10 cellular contexts compared by ENCODE assay signal in the genomic region with DNA sequence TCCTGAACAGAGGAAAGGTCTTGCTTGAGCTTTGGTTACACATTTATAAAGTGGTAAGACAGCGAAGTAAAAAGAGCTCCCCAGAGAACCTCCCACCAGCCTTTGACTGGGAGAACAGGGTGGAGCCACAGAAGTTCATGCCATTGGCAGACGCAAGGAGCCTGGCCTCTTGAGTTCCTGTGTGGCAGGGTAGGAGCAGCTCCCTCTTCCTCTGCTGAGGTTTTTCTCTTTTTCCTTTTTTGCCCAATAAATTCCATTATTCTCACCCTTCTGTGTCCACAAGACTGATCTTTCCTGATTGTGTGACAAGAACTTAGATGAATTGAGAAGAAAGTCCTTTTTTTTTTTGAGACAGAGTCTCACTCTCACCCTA. TPM values are rescaled to one million over a fixed set of nuclear protein-coding genes. Genes with fewer than 3 reads are reported as not detected.
DNase-seq lines count a peak whose midpoint lies in the region; ATAC-seq, FAIRE-seq and TF ChIP-seq lines count a peak whose summit lies in the region.
"Had no signal": no experiment of that assay in that cellular context is flagged by ENCODE, and none has a peak within 500 bp of the region (broad histone marks: within the 10 kb centered on the region; RNA-seq: fewer than 3 reads in every experiment).

No MANE protein-coding gene starts in this region.

- no peaks in the 10 kb centered on the region for H4K20me1 ChIP-seq in astrocyte (ENCODE audit: insufficient read depth, low read length)

- H3K36me3 ChIP-seq in CD8-positive, alpha-beta memory T cell (ENCODE audit: insufficient read depth, low read length), result peaks cover 12% of the 10 kb centered on the region
- H3K36me3 ChIP-seq in astrocyte (ENCODE audit: insufficient read depth, low read length) (no peaks in the 10 kb centered on the region), spleen (peaks cover 0 to 28% (median 4%) of the 10 kb centered on the region in 6 donors)

- FAIRE-seq in astrocyte (lab: Jason Lieb, UNC), result no peak

- peak overlapping the region; percentile 2 for H3K4me2 ChIP-seq in astrocyte (ENCODE audit: low read length)

- intact Hi-C loops in spleen (cut with DNase I; ENCODE audit: low total_unique reads), result no loop called here

- H3K27ac Mint-ChIP-seq in CD8-positive, alpha-beta memory T cell, result peak overlapping the region; percentile 80 to 95 (median 92)
- peak overlapping the region; percentile 67 for H3K27ac Mint-ChIP-seq in astrocyte (ENCODE audit: unreplicated experiment)

- H3K9me3 Mint-ChIP-seq in CD8-positive, alpha-beta memory T cell, result peaks cover 0 to 30% (median 18%) of the 10 kb centered on the region in 5 donors
- H3K9me3 Mint-ChIP-seq in astrocyte (ENCODE audit: unreplicated experiment), result peaks cover 21% of the 10 kb centered on the region

- no peak overlapping the region for H3K9ac ChIP-seq in astrocyte (ENCODE audit: low read length)

- no peak for ATAC-seq in GM18498 (IDR thresholded peaks at IDR 0.05; ENCODE audit: unreplicated experiment)

- H3K4me1 ChIP-seq in CD8-positive, alpha-beta memory T cell (ENCODE audit: insufficient read depth, low read length), result peaks cover 67% of the 10 kb centered on the region
- H3K4me1 ChIP-seq in astrocyte (ENCODE audit: insufficient read depth, low read length) (peaks cover 7% of the 10 kb centered on the region), spleen (peaks cover 3 to 43% (median 15%) of the 10 kb centered on the region in 6 donors)

- H3K9me3 ChIP-seq in CD8-positive, alpha-beta memory T cell (ENCODE audit: low read length), result no peaks in the 10 kb centered on the region
- no peaks in the 10 kb centered on the region for H3K9me3 ChIP-seq in astrocyte (ENCODE audit: insufficient read depth, low read depth, low read length)
- peaks cover 5 to 61% (median 39%) of the 10 kb centered on the region in 8 donors for H3K9me3 ChIP-seq in spleen

- peak overlapping the region; percentile 43 for H3K4me3 ChIP-seq in CD8-positive, alpha-beta memory T cell (ENCODE audit: low read length)
- H3K4me3 ChIP-seq in astrocyte (ENCODE audit: insufficient read depth, low read depth, low read length) (no peak overlapping the region), spleen (no peak overlapping the region)

- H3K27ac ChIP-seq in CD8-positive, alpha-beta memory T cell (ENCODE audit: low read depth, low read length), result peak overlapping the region; percentile 51
- H3K27ac ChIP-seq in astrocyte (ENCODE audit: low read depth, low read length), result no peak overlapping the region
- H3K27ac ChIP-seq in spleen, result peak overlapping the region in 6 of 8 donors; percentile 7 to 75 (median 46)

- peak; percentile 23 to 66 (median 42) for DNase-seq in CD8-positive, alpha-beta memory T cell
- peak; percentile 79 for DNase-seq in activated CD4-positive, alpha-beta T cell treated with anti-CD3 and anti-CD28 coated beads for 48 hours
- no peak for DNase-seq in astrocyte (ENCODE audit: low read depth)
- DNase-seq in spleen, result no peak
- no peak for DNase-seq in retina
- DNase-seq in NOMO-1 treated with DMSO at 0.1 percent for 48 hours (lab: John Stamatoyannopoulos, UW; ENCODE audit: unreplicated experiment), result no peak
- no peak for DNase-seq in NCI-H2081 (lab: John Stamatoyannopoulos, UW)
- DNase-seq: C1 segment of cervical spinal cord, NCI-H187 treated with DMSO at 0.1 percent for 48 hours had no signal

- CTCF ChIA-PET in CD8-positive, alpha-beta memory T cell (lab: Charles Lee), result interaction anchor here (0.7 to 1.5 kb wide), 7 partner anchors 10 to 97 kb away, joined by 3 to 8 read pairs (median 3); no protein-coding TSS in a partner anchor

- peaks cover 10% of the 10 kb centered on the region for H3K79me2 ChIP-seq in astrocyte (ENCODE audit: insufficient read depth, low read length)

- H3K4me3 Mint-ChIP-seq in CD8-positive, alpha-beta memory T cell, result peak overlapping the region; percentile 51 to 79 (median 59)
- H3K4me3 Mint-ChIP-seq in astrocyte (ENCODE audit: unreplicated experiment), result peak overlapping the region; percentile 51

- TF ChIP-seq CTCF in astrocyte (IDR thresholded peaks at IDR 0.05; ENCODE audit: insufficient read depth, low read depth, low read length) (no peak), spleen (IDR thresholded peaks at IDR 0.05 in 8 of 11, conservative IDR thresholded peaks at IDR 0.05 in 3 of 11) (no peak)

- no peaks in the 10 kb centered on the region for H3K27me3 ChIP-seq in CD8-positive, alpha-beta memory T cell (ENCODE audit: insufficient read depth, low read length, poor library complexity, severe bottlenecking)
- no peaks in the 10 kb centered on the region for H3K27me3 ChIP-seq in astrocyte (ENCODE audit: insufficient read depth, low read length)
- H3K27me3 ChIP-seq in spleen (replicated peaks in 1 of 7), result no peaks in the 10 kb centered on the region

- WGBS in spleen, 5 donors, result 37 to 72% (median 54%) methylated on average over 2 of the region's 2 CpGs

- peaks cover 18 to 42% (median 39%) of the 10 kb centered on the region in 3 donors for H3K36me3 Mint-ChIP-seq in CD8-positive, alpha-beta memory T cell
- peaks cover 35% of the 10 kb centered on the region for H3K36me3 Mint-ChIP-seq in astrocyte (ENCODE audit: low read depth, unreplicated experiment)

- POLR2A ChIA-PET in CD8-positive, alpha-beta memory T cell (lab: Charles Lee), result interaction anchor here (0.9 kb wide), 1 partner anchor 131 kb away, joined by 4 read pairs; no protein-coding TSS in a partner anchor

- H3K4me1 Mint-ChIP-seq in CD8-positive, alpha-beta memory T cell, result peaks cover 59 to 76% (median 73%) of the 10 kb centered on the region in 3 donors
- H3K4me1 Mint-ChIP-seq in astrocyte (ENCODE audit: low read depth, unreplicated experiment), result peaks cover 13% of the 10 kb centered on the region

- no peak for TF ChIP-seq POLR2A in spleen (IDR thresholded peaks at IDR 0.05)

- H3K27me3 Mint-ChIP-seq in CD8-positive, alpha-beta memory T cell, result no peaks in the 10 kb centered on the region
- no peaks in the 10 kb centered on the region for H3K27me3 Mint-ChIP-seq in astrocyte (ENCODE audit: low read depth, unreplicated experiment)

- H2AFZ ChIP-seq in astrocyte (ENCODE audit: low read depth, low read length), result no peak overlapping the region

RNA-seq across cellular contexts. Expression of a gene that starts 4.3 kb away (rescaled TPM):
- total RNA-seq in CD8-positive, alpha-beta memory T cell, result 10 to 100 TPM; 31.4 to 31.7 TPM
- polyA plus RNA-seq in CD8-positive, alpha-beta memory T cell, result 77.0 TPM
- total RNA-seq in astrocyte, result 15.7 and 17.5 TPM in 2 replicates
- total RNA-seq in spleen, result 10 to 100 TPM; 10.1 to 46.3 (median 22.6) TPM
- polyA plus RNA-seq in spleen, result 10 to 100 TPM; 13.3 to 15.5 (median 14.3) TPM

RNA-seq across cellular contexts. Expression of a gene that starts 51.5 kb away (rescaled TPM):
- total RNA-seq in CD8-positive, alpha-beta memory T cell, result not detected
- 0.38 TPM for polyA plus RNA-seq in CD8-positive, alpha-beta memory T cell
- total RNA-seq in astrocyte (not detected in 2 replicates), spleen (under 1 TPM in 1 of 7 donors, not detected in 6; 0.47 TPM)
- not detected for polyA plus RNA-seq in spleen

Comparison
In these comparisons a context has a peak if more than half of its experiments do, and no peak if none do; other contexts are left out.
1. DNase-seq: peak in CD8-positive, alpha-beta memory T cell (5 of 5) and activated CD4-positive, alpha-beta T cell treated with anti-CD3 and anti-CD28 coated beads for 48 hours (single experiment); none in astrocyte (single experiment), spleen (single experiment), retina (single experiment), NOMO-1 treated with DMSO at 0.1 percent for 48 hours (single experiment) and NCI-H2081 (0 of 2).